In genomic region chr7:152178405-152179058, GRCh38 we compare ENCODE assay signal across 19 cellular contexts.
"Had no signal": no experiment of that assay in that cellular context is flagged by ENCODE, and none has a peak within 500 bp of the region (broad histone marks: within the 10 kb centered on the region; RNA-seq: fewer than 3 reads in every experiment).

No MANE protein-coding gene starts in this region.

- H3K4me3 ChIP-seq: gastrocnemius medialis, left lung, sigmoid colon, SJSA1, thyroid gland, uterus had no signal

- H3K4me3 Mint-ChIP-seq: activated CD8-positive, alpha-beta memory T cell treated with anti-CD3 and anti-CD28 coated beads, Interleukin-2, amount 10 ng/mL, durations not matched to agents 7 days and 5 days; stimulated activated naive B cell treated with anti-CD40 and anti-IgM and Interleukin-4, amounts not matched to agents 10 μg/mL and 1 μg/mL and 100 μg/mL, for 72 hours had no signal

- H3K9me3 Mint-ChIP-seq: stimulated activated naive B cell treated with anti-CD40 and anti-IgM and Interleukin-4, amounts not matched to agents 10 μg/mL and 1 μg/mL and 100 μg/mL, for 72 hours had no signal

- ATAC-seq: activated CD8-positive, alpha-beta memory T cell treated with anti-CD3 and anti-CD28 coated beads, Interleukin-2, amount 10 ng/mL, durations not matched to agents 7 days and 5 days; esophagus mucosa; gastrocnemius medialis; left lung; stimulated activated naive B cell treated with anti-CD40 and anti-IgM and Interleukin-4, amounts not matched to agents 10 μg/mL and 1 μg/mL and 100 μg/mL, for 72 hours had no signal

- H3K27me3 Mint-ChIP-seq: activated CD8-positive, alpha-beta memory T cell treated with anti-CD3 and anti-CD28 coated beads, Interleukin-2, amount 10 ng/mL, durations not matched to agents 7 days and 5 days; stimulated activated naive B cell treated with anti-CD40 and anti-IgM and Interleukin-4, amounts not matched to agents 10 μg/mL and 1 μg/mL and 100 μg/mL, for 72 hours had no signal

- DNase-seq: activated CD4-positive, alpha-beta T cell treated with anti-CD3 and anti-CD28 coated beads, Interleukin-2, amount 50 U/mL, for 48 hours; activated CD8-positive, alpha-beta memory T cell treated with anti-CD3 and anti-CD28 coated beads, Interleukin-2, amount 10 ng/mL, durations not matched to agents 7 days and 5 days; activated gamma-delta T cell; aorta; cortex of kidney; effector CD4-positive, alpha-beta T cell; gastrocnemius medialis; kidney; left lung; midbrain; sigmoid colon; stimulated activated CD4-positive, alpha-beta T cell treated with anti-CD3 and anti-CD28 coated beads, Interleukin-4, amount 100 ng/mL, for 24 hours; stimulated activated naive B cell treated with anti-CD40 and anti-IgM and Interleukin-4, amounts not matched to agents 10 μg/mL and 1 μg/mL and 100 μg/mL, for 72 hours; T-helper 2 cell; thyroid gland; uterus had no signal

- H3K27ac ChIP-seq: gastrocnemius medialis, left lung, sigmoid colon, SJSA1, thyroid gland, uterus, VCaP had no signal

- H3K27ac Mint-ChIP-seq: activated CD8-positive, alpha-beta memory T cell treated with anti-CD3 and anti-CD28 coated beads, Interleukin-2, amount 10 ng/mL, durations not matched to agents 7 days and 5 days; stimulated activated naive B cell treated with anti-CD40 and anti-IgM and Interleukin-4, amounts not matched to agents 10 μg/mL and 1 μg/mL and 100 μg/mL, for 72 hours had no signal

- H3K4me1 ChIP-seq: gastrocnemius medialis, left lung, sigmoid colon, SJSA1, thyroid gland, uterus had no signal

- H3K27me3 ChIP-seq: gastrocnemius medialis, left lung, sigmoid colon, SJSA1, thyroid gland, uterus had no signal
